Comparison of ENCODE assay signal across 1 cellular context in the genomic region with DNA sequence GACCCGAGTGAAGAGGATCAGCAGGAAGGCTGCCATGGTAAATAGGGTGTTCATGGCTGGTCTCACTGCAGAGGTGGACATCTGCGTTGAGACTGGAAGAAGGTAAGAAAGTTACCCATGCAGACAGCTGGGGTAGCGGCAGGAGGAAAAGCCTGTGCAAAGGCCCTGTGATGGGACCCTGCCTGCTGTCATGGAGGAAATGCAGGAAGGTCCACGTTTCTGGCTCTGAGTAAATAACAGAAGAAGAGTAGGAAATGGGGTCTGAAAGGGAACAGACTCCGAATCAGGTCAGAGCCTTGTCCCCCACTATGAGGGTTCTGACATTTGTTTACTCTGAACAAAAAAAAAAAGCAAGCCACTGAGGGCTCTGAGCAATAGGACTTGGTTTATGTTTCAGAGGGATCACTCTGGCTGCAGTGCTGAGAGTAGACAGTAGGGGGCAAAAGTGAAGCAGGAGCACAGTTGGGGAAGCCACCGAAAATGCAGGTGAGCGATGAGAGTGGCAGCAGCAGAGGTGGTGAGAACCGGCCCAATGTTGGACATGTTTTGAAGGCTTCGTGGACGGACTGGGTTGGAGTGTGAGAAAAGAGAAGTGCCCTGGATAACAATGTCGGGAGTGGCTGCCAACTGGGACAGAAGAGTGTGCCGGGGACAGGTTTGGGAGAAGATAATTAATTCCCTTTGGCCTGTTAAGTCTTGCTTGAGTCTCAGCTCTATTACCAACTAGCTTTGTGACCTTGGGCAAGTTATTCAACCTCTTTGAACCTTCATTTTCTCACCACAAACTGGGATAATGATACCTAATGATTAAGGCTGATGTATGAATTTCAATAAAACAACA.
A peak's percentile ranks its signal among the peaks of the same experiment; 100 is the strongest.
TF ChIP-seq lines count a peak whose summit lies in the region.

No MANE protein-coding gene starts in this region.

TF ChIP-seq in GM12878, 131 proteins besides CTCF, POLR2A, EP300 and RAD21 (continued from another document):
- TF ChIP-seq, protein P1, sequence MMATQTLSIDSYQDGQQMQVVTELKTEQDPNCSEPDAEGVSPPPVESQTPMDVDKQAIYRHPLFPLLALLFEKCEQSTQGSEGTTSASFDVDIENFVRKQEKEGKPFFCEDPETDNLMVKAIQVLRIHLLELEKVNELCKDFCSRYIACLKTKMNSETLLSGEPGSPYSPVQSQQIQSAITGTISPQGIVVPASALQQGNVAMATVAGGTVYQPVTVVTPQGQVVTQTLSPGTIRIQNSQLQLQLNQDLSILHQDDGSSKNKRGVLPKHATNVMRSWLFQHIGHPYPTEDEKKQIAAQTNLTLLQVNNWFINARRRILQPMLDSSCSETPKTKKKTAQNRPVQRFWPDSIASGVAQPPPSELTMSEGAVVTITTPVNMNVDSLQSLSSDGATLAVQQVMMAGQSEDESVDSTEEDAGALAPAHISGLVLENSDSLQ (IDR thresholded peaks at IDR 0.05): peak; percentile 35; the same call in 1 of the 2 replicates
- TF ChIP-seq POLR2AphosphoS5 (IDR thresholded peaks at IDR 0.05; ENCODE audit: low read length) (0 out of 2 replicates have a peak, but pooled peaks have one; percentile 24), NFXL1 (IDR thresholded peaks at IDR 0.05; ENCODE audit: borderline replicate concordance) (no peak), ZNF217 (IDR thresholded peaks at IDR 0.05) (no peak)
